Comparison of ENCODE assay signal across 14 cellular contexts in the genomic region with DNA sequence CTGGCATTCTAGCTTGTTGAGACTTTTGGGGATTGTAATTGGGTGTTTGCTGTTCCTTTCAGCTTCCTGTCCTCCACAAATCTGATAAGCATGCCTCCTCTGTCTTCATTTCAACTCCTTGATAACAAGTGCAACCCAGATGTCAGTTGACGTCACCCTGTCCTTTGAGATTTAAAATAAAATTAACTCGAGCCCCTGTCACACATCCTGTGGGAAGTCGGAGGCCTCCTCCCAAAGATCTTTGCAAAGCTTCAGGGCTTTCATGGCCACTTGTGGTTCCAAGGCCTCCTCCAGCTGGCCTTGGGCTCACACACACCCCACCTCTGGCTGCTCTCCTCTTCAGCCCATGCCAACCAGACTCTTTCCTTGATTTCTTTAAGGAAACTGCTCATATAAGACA.
"Had no signal": no experiment of that assay in that cellular context is flagged by ENCODE, and none has a peak within 500 bp of the region (broad histone marks: within the 10 kb centered on the region; RNA-seq: fewer than 3 reads in every experiment).

No MANE protein-coding gene starts in this region.

- H3K4me3 ChIP-seq: cardiac muscle cell, colonic mucosa, testis had no signal

- DNase-seq: activated CD4-positive, alpha-beta memory T cell treated with anti-CD3 and anti-CD28 coated beads, Interleukin-2, amount 10 ng/mL, durations not matched to agents 7 days and 5 days; activated CD4-positive, alpha-beta T cell treated with anti-CD3 and anti-CD28 coated beads for 36 hours; activated naive CD4-positive, alpha-beta T cell; activated T-cell treated with anti-CD3 and anti-CD28 coated beads, Interleukin-2, amount 50 U/mL, for 72 hours; colonic mucosa; effector CD8-positive, alpha-beta T cell; natural killer cell; nucleus accumbens; stimulated activated naive CD8-positive, alpha-beta T cell treated with anti-CD3 and anti-CD28 coated beads, Interleukin-15, amount 100 ng/mL, for 72 hours; testis; WERI-Rb-1 had no signal

- H3K36me3 Mint-ChIP-seq: natural killer cell had no signal

- H3K36me3 ChIP-seq: cardiac muscle cell, colonic mucosa, WERI-Rb-1 had no signal

- H3K4me1 ChIP-seq: colonic mucosa had no signal

- H3K27me3 Mint-ChIP-seq: activated CD4-positive, alpha-beta T cell treated with anti-CD3 and anti-CD28 coated beads for 36 hours; stimulated activated naive CD8-positive, alpha-beta T cell treated with anti-CD3 and anti-CD28 coated beads, Interleukin-15, amount 100 ng/mL, for 72 hours had no signal

- H3K9me3 ChIP-seq: colonic mucosa, testis had no signal

- ATAC-seq: activated CD4-positive, alpha-beta T cell treated with anti-CD3 and anti-CD28 coated beads for 36 hours; activated T-cell treated with anti-CD3 and anti-CD28 coated beads, Interleukin-2, amount 50 U/mL, for 72 hours; natural killer cell; sciatic nerve; stimulated activated naive CD8-positive, alpha-beta T cell treated with anti-CD3 and anti-CD28 coated beads, Interleukin-15, amount 100 ng/mL, for 72 hours had no signal

- H3K27ac Mint-ChIP-seq: activated CD4-positive, alpha-beta memory T cell treated with anti-CD3 and anti-CD28 coated beads, Interleukin-2, amount 10 ng/mL, durations not matched to agents 7 days and 5 days; activated CD4-positive, alpha-beta T cell treated with anti-CD3 and anti-CD28 coated beads for 36 hours; activated T-cell treated with anti-CD3 and anti-CD28 coated beads, Interleukin-2, amount 50 U/mL, for 72 hours; natural killer cell had no signal

- H3K27ac ChIP-seq: cardiac muscle cell, colonic mucosa, epithelial cell of prostate, testis, WERI-Rb-1 had no signal

- H3K4me3 Mint-ChIP-seq: activated CD4-positive, alpha-beta memory T cell treated with anti-CD3 and anti-CD28 coated beads, Interleukin-2, amount 10 ng/mL, durations not matched to agents 7 days and 5 days; activated CD4-positive, alpha-beta T cell treated with anti-CD3 and anti-CD28 coated beads for 36 hours; activated T-cell treated with anti-CD3 and anti-CD28 coated beads, Interleukin-2, amount 50 U/mL, for 72 hours; natural killer cell; stimulated activated naive CD8-positive, alpha-beta T cell treated with anti-CD3 and anti-CD28 coated beads, Interleukin-15, amount 100 ng/mL, for 72 hours had no signal

- H3K27me3 ChIP-seq: cardiac muscle cell, colonic mucosa, testis had no signal

- H3K4me1 Mint-ChIP-seq: activated CD4-positive, alpha-beta memory T cell treated with anti-CD3 and anti-CD28 coated beads, Interleukin-2, amount 10 ng/mL, durations not matched to agents 7 days and 5 days; natural killer cell had no signal

- H3K9me3 Mint-ChIP-seq: activated CD4-positive, alpha-beta memory T cell treated with anti-CD3 and anti-CD28 coated beads, Interleukin-2, amount 10 ng/mL, durations not matched to agents 7 days and 5 days; natural killer cell; stimulated activated naive CD8-positive, alpha-beta T cell treated with anti-CD3 and anti-CD28 coated beads, Interleukin-15, amount 100 ng/mL, for 72 hours had no signal
